Comparison of ENCODE assay signal across 1 cellular context in the genomic region with DNA sequence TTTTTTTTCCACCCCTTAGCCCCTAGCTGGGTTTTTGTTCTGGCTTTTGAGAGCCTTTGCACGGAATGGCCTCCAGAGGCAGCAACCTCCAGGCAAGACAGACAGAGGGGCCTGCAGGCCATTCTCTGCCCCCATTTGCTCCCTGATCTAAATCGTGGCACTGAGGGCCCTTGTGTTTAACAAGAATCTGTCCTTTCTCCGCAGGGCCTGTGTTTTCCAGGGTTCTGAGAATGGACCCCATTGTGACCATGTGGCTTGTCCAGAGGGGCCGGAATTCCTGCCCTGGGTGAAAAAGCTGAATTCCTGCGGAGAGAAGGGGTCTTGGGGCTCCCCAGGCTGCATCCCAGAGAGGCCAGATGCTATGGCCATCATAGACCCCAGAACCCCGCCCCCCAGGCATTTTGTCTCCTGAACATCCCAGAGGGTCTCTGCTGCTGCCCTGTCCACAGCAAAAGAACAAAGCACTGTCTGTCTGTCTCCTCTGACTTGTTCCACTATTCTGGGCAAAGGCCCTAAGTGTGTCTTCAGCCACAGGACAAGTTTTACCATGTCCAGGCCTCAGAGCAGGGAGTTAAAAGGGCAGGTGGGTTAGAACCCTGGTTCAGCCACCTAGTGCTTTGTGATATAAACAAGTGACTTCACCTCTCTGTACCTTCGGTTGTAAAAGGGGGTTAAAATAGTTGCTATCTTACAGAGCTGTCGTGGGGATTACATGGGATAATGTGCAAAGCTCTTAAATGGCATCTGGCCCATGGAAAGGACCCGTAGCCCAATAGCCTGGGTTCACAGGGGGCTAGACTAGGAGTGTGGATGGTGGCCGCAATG.
TF ChIP-seq lines count a peak whose summit lies in the region.

No MANE protein-coding gene starts in this region.

TF ChIP-seq in IMR-90, 13 proteins besides CTCF, POLR2A, EP300 and RAD21 (continued from another document):
- TF ChIP-seq MAFK (IDR thresholded peaks at IDR 0.05; ENCODE audit: low read depth, low read length): no peak
- no peak for TF ChIP-seq FOS (IDR thresholded peaks at IDR 0.05; ENCODE audit: low read depth, low read length)
- TF ChIP-seq USF2 (IDR thresholded peaks at IDR 0.05; ENCODE audit: low read depth, low read length): no peak
- TF ChIP-seq SMC3 (IDR thresholded peaks at IDR 0.05; ENCODE audit: low read depth, low read length): no peak
- TF ChIP-seq CHD1 (IDR thresholded peaks at IDR 0.05; ENCODE audit: low read depth, low read length): no peak
